Comparison of ENCODE assay signal across 24 cellular contexts in the genomic region with DNA sequence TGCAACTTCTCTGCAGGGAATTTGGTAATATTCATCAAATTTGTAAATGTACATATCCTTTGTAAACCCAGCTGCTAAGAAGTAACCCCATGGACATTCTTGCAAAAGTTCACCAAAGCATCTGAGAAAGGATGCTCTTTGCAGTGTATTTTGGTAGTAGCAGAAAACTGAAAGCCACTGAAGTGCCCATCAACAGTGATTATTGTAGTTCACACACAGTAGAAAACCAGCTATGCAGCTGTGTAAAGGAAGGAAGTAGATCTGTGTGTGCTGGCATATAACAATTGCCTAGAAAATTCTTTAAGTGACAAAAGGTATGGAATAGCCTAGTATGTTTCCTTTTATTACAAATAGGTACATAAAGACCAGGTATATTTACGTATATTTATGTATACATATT.
"Had no signal": no experiment of that assay in that cellular context is flagged by ENCODE, and none has a peak within 500 bp of the region (broad histone marks: within the 10 kb centered on the region; RNA-seq: fewer than 3 reads in every experiment).

No MANE protein-coding gene starts in this region.

- H3K4me3 ChIP-seq: cardiac muscle cell, SK-N-MC had no signal

- ATAC-seq: activated T-helper 17 cell treated with anti-CD3 and anti-CD28 coated beads, Interleukin-2, amount 50 U/mL, for 72 hours; Panc1; Right ventricle myocardium inferior; T-cell had no signal

- DNase-seq: activated B cell treated with CpG ODN at 0.5 μM for 24 hours; activated CD4-positive, alpha-beta memory T cell treated with anti-CD3 and anti-CD28 coated beads, Interleukin-2, amount 10 ng/mL, durations not matched to agents 7 days and 5 days; activated CD4-positive, alpha-beta T cell treated with anti-CD3 and anti-CD28 coated beads, Interleukin-2, amount 10 ng/mL, durations not matched to agents 7 days and 5 days; activated gamma-delta T cell; activated naive CD4-positive, alpha-beta T cell treated with anti-CD3 and anti-CD28 coated beads for 36 hours; activated T-cell treated with anti-CD3 and anti-CD28 coated beads for 4 hours; activated T-cell treated with anti-CD3 and anti-CD28 coated beads, Interleukin-2, amount 50 U/mL, for 48 hours; brain microvascular endothelial cell; NCI-H1105; NCI-H1436; NCI-H187; NCI-H2081; NCI-H526 treated with DMSO at 0.1 percent for 48 hours; NCI-H82; NK-92 treated with Interleukin-12 subunit alpha and Interleukin-12 subunit beta, amount 100 ng/mL, for 24 hours; OCI-M1; RPMI8226; T-cell; T1000 had no signal
